Comparison of ENCODE assay signal across 9 cellular contexts in genomic region chr11:62575837-62576236, GRCh38. TPM values are rescaled to one million over a fixed set of nuclear protein-coding genes. Genes with fewer than 3 reads are reported as not detected.
DNase-seq lines count a peak whose midpoint lies in the region; ATAC-seq and TF ChIP-seq lines count a peak whose summit lies in the region.
"Had no signal": no experiment of that assay in that cellular context is flagged by ENCODE, and none has a peak within 500 bp of the region (broad histone marks: within the 10 kb centered on the region; RNA-seq: fewer than 3 reads in every experiment).

No MANE protein-coding gene starts in this region.

- intact Hi-C loops in left ventricle myocardium inferior (cut with micrococcal nuclease), result no loop called here

- H3K36me3 Mint-ChIP-seq in GM23338 (ENCODE audit: low read depth), result peaks cover 57% of the 10 kb centered on the region
- peaks cover 65% of the 10 kb centered on the region for H3K36me3 Mint-ChIP-seq in activated CD4-positive, alpha-beta memory T cell treated with anti-CD3 and anti-CD28 coated beads, Interleukin-2, amount 10 ng/mL, durations not matched to agents 7 days and 5 days (ENCODE audit: low read depth)

- in situ Hi-C loops in GM13977 (cut with MboI; ENCODE audit: low pct_unique_long_range_greater_than_20kb, low sequenced_read_pairs, unreplicated experiment), result no loop called here

- no peaks in the 10 kb centered on the region for H3K9me3 Mint-ChIP-seq in GM23338
- no peaks in the 10 kb centered on the region for H3K9me3 Mint-ChIP-seq in activated CD4-positive, alpha-beta memory T cell treated with anti-CD3 and anti-CD28 coated beads, Interleukin-2, amount 10 ng/mL, durations not matched to agents 7 days and 5 days

- DNase-seq in GM23338 (ENCODE audit: low spot score) (no peak), left ventricle myocardium inferior (no peak), smooth muscle cell (lab: John Stamatoyannopoulos, UW; ENCODE audit: unreplicated experiment) (no peak), GM13977 (ENCODE audit: low spot score) (no peak), hypothalamus (lab: John Stamatoyannopoulos, UW) (no peak)
- DNase-seq in activated CD4-positive, alpha-beta memory T cell treated with anti-CD3 and anti-CD28 coated beads, Interleukin-2, amount 10 ng/mL, durations not matched to agents 7 days and 5 days, result no peak
- DNase-seq: stimulated activated CD4-positive, alpha-beta T cell treated with anti-CD3 and anti-CD28 coated beads, Interleukin-4, amount 100 ng/mL, for 24 hours had no signal

- H3K79me2 ChIP-seq in GM23338 (replicated peaks; ENCODE audit: insufficient read depth) (peaks cover 28% of the 10 kb centered on the region), smooth muscle cell (ENCODE audit: low read depth) (peaks cover 51% of the 10 kb centered on the region)

- H3K9me3 ChIP-seq in left ventricle myocardium inferior (replicated peaks) (no peaks in the 10 kb centered on the region), smooth muscle cell (replicated peaks; ENCODE audit: low read depth) (no peaks in the 10 kb centered on the region)

- H3F3A ChIP-seq in GM23338 (replicated peaks; ENCODE audit: low read depth), result peaks cover 32% of the 10 kb centered on the region
- peaks cover 5% of the 10 kb centered on the region for H3F3A ChIP-seq in smooth muscle cell (ENCODE audit: low read depth)

- H3K27ac ChIP-seq in GM23338 (ENCODE audit: low read depth), result no peak overlapping the region
- H3K27ac ChIP-seq in left ventricle myocardium inferior (replicated peaks), result peak overlapping the region; percentile 94
- peak overlapping the region; percentile 94 for H3K27ac ChIP-seq in smooth muscle cell (ENCODE audit: low read depth)

- no peak for TF ChIP-seq CTCF in GM23338 (conservative IDR thresholded peaks at IDR 0.05; ENCODE audit: low read depth in 2 of 2)
- no peak for TF ChIP-seq CTCF in left ventricle myocardium inferior (IDR thresholded peaks at IDR 0.05; ENCODE audit: borderline replicate concordance)
- TF ChIP-seq CTCF in smooth muscle cell (IDR thresholded peaks at IDR 0.05; ENCODE audit: borderline replicate concordance, insufficient read depth, poor library complexity, severe bottlenecking), result no peak
- no peak for TF ChIP-seq CTCF in GM13977 (IDR thresholded peaks at IDR 0.05; ENCODE audit: extremely low read depth, insufficient read depth, missing control alignments)

- ATAC-seq in GM23338, result no peak
- ATAC-seq in HG02885 (IDR thresholded peaks at IDR 0.05; ENCODE audit: poor library complexity, unreplicated experiment), result no peak
- ATAC-seq in GM18909 (IDR thresholded peaks at IDR 0.05; ENCODE audit: poor library complexity, unreplicated experiment), result no peak

- peaks cover 22% of the 10 kb centered on the region for H4K20me1 ChIP-seq in GM23338 (replicated peaks; ENCODE audit: insufficient read depth)
- peaks cover 26% of the 10 kb centered on the region for H4K20me1 ChIP-seq in smooth muscle cell (ENCODE audit: low read depth)

- H3K4me2 ChIP-seq in GM23338 (no peak overlapping the region), smooth muscle cell (peak overlapping the region; percentile 91)

- H3K27ac Mint-ChIP-seq in GM23338, result no peak overlapping the region
- peak overlapping the region; percentile 24 for H3K27ac Mint-ChIP-seq in activated CD4-positive, alpha-beta memory T cell treated with anti-CD3 and anti-CD28 coated beads, Interleukin-2, amount 10 ng/mL, durations not matched to agents 7 days and 5 days

- H3K36me3 ChIP-seq in GM23338 (ENCODE audit: insufficient read depth) (peaks cover 19% of the 10 kb centered on the region), left ventricle myocardium inferior (peaks cover 57% of the 10 kb centered on the region), smooth muscle cell (ENCODE audit: low read depth) (peaks cover 3% of the 10 kb centered on the region)

- WGBS in smooth muscle cell (ENCODE audit: low lambda C conversion rate), result 94% methylated on average over 14 of the region's 14 CpGs

- H3K9ac ChIP-seq in smooth muscle cell (ENCODE audit: low read depth), result peak overlapping the region; percentile 97

- peak overlapping the region; percentile 99; the same call in 1 of the 3 replicates for H3K4me3 Mint-ChIP-seq in GM23338
- H3K4me3 Mint-ChIP-seq in activated CD4-positive, alpha-beta memory T cell treated with anti-CD3 and anti-CD28 coated beads, Interleukin-2, amount 10 ng/mL, durations not matched to agents 7 days and 5 days, result peak overlapping the region; percentile 94

- POLR2A ChIA-PET in activated CD4-positive, alpha-beta memory T cell treated with anti-CD3 and anti-CD28 coated beads, Interleukin-2, amount 10 ng/mL, durations not matched to agents 7 days and 5 days (lab: Charles Lee), result interaction anchor here (1.3 to 7.8 kb wide), 8 partner anchors 10 to 185 kb away, joined by 3 to 130 read pairs (median 12); partner anchors contain the start of genes B3GAT3, GANAB, POLR2G and TUT1

- H3K4me1 Mint-ChIP-seq in GM23338, result peaks cover 29% of the 10 kb centered on the region
- peaks cover 43% of the 10 kb centered on the region for H3K4me1 Mint-ChIP-seq in activated CD4-positive, alpha-beta memory T cell treated with anti-CD3 and anti-CD28 coated beads, Interleukin-2, amount 10 ng/mL, durations not matched to agents 7 days and 5 days

- no peak overlapping the region for H2AFZ ChIP-seq in GM23338
- no peak overlapping the region for H2AFZ ChIP-seq in smooth muscle cell (ENCODE audit: low read depth)

- H3K27me3 Mint-ChIP-seq in GM23338 (ENCODE audit: insufficient read depth, low read depth, poor library complexity), result peaks cover 16% of the 10 kb centered on the region
- H3K27me3 Mint-ChIP-seq in activated CD4-positive, alpha-beta memory T cell treated with anti-CD3 and anti-CD28 coated beads, Interleukin-2, amount 10 ng/mL, durations not matched to agents 7 days and 5 days, result no peaks in the 10 kb centered on the region

- H3K4me1 ChIP-seq in GM23338 (ENCODE audit: insufficient read depth) (peaks cover 24% of the 10 kb centered on the region), left ventricle myocardium inferior (peaks cover 65% of the 10 kb centered on the region), smooth muscle cell (ENCODE audit: low read depth) (peaks cover 11% of the 10 kb centered on the region)

- H3K9me2 ChIP-seq in GM23338 (ENCODE audit: insufficient read depth), result no peaks in the 10 kb centered on the region

- H3K27me3 ChIP-seq in GM23338 (ENCODE audit: insufficient read depth) (no peaks in the 10 kb centered on the region), left ventricle myocardium inferior (ENCODE audit: low read depth) (no peaks in the 10 kb centered on the region), smooth muscle cell (ENCODE audit: low read depth) (no peaks in the 10 kb centered on the region)

- H3K4me3 ChIP-seq in GM23338 (no peak overlapping the region), left ventricle myocardium inferior (peak overlapping the region; percentile 94), smooth muscle cell (peak overlapping the region; percentile 97)

- CTCF ChIA-PET in activated CD4-positive, alpha-beta memory T cell treated with anti-CD3 and anti-CD28 coated beads, Interleukin-2, amount 10 ng/mL, durations not matched to agents 7 days and 5 days (lab: Charles Lee), result interaction anchor here (3.9 kb wide), 1 partner anchor 19 kb away, joined by 20 read pairs; no protein-coding TSS in a partner anchor

TF ChIP-seq in GM23338, 12 proteins besides CTCF, POLR2A, EP300 and RAD21 (continues in another document):
- TF ChIP-seq CREB1 (CRISPR knock-in tag; IDR thresholded peaks at IDR 0.05; ENCODE audit: low read depth) (no peak), ZNF114 (CRISPR knock-in tag; IDR thresholded peaks at IDR 0.05) (no peak), JUNB (IDR thresholded peaks at IDR 0.05; ENCODE audit: unreplicated experiment) (no peak)

RNA-seq across cellular contexts. Expression of gene EEF1G, which starts 2.1 kb away (rescaled TPM):
- total RNA-seq in GM23338 (2014; rRNA removed; shearing (Covaris generic)), result 1,200 and 1,316 TPM in 2 replicates
- polyA plus RNA-seq in GM23338 (2016; fragmentation: Nextera tagmentation; extraction: Ambion mirVana), result 696 and 736 TPM in 2 replicates
- total RNA-seq in activated CD4-positive, alpha-beta memory T cell treated with anti-CD3 and anti-CD28 coated beads, Interleukin-2, amount 10 ng/mL, durations not matched to agents 7 days and 5 days, result 100 to 1,000 TPM; 991 to 999 TPM
- 958 TPM for total RNA-seq in left ventricle myocardium inferior
- 773 and 864 TPM in 2 replicates for total RNA-seq in smooth muscle cell
- 433 and 463 TPM in 2 replicates for polyA plus RNA-seq in smooth muscle cell

RNA-seq across cellular contexts. Expression of gene TUT1, which starts 15.5 kb away (rescaled TPM):
- total RNA-seq in GM23338 (2014; rRNA removed; shearing (Covaris generic)), result 15.2 and 22.2 TPM in 2 replicates
- polyA plus RNA-seq in GM23338 (2016; fragmentation: Nextera tagmentation; extraction: Ambion mirVana), result 12.8 and 14.0 TPM in 2 replicates
- 10 to 100 TPM; 23.7 to 25.2 TPM for total RNA-seq in activated CD4-positive, alpha-beta memory T cell treated with anti-CD3 and anti-CD28 coated beads, Interleukin-2, amount 10 ng/mL, durations not matched to agents 7 days and 5 days
- total RNA-seq in left ventricle myocardium inferior, result 12.5 TPM
- total RNA-seq in smooth muscle cell, result 3.0 and 5.5 TPM in 2 replicates
- 15.9 and 18.6 TPM in 2 replicates for polyA plus RNA-seq in smooth muscle cell

RNA-seq across cellular contexts. Expression of gene MTA2, which starts 25.8 kb away (rescaled TPM):
- 93.6 and 102 TPM in 2 replicates for total RNA-seq in GM23338 (2014; rRNA removed; shearing (Covaris generic))
- polyA plus RNA-seq in GM23338 (2016; fragmentation: Nextera tagmentation; extraction: Ambion mirVana) (22.1 and 22.9 TPM in 2 replicates), smooth muscle cell (20.5 and 22.7 TPM in 2 replicates)
- total RNA-seq in activated CD4-positive, alpha-beta memory T cell treated with anti-CD3 and anti-CD28 coated beads, Interleukin-2, amount 10 ng/mL, durations not matched to agents 7 days and 5 days, result 100 to 1,000 TPM; 226 TPM
- total RNA-seq in left ventricle myocardium inferior (26.3 TPM), smooth muscle cell (57.0 and 65.9 TPM in 2 replicates)

RNA-seq across cellular contexts. Expression of gene AHNAK, which starts 29.2 kb away (rescaled TPM):
- total RNA-seq in GM23338 (2014; rRNA removed; shearing (Covaris generic)), result 1.7 and 2.1 TPM in 2 replicates
- polyA plus RNA-seq in GM23338 (2016; fragmentation: Nextera tagmentation; extraction: Ambion mirVana) (0.91 and 1.1 TPM in 2 replicates), smooth muscle cell (27.2 and 58.8 TPM in 2 replicates)
- 100 to 1,000 TPM; 323 to 360 TPM for total RNA-seq in activated CD4-positive, alpha-beta memory T cell treated with anti-CD3 and anti-CD28 coated beads, Interleukin-2, amount 10 ng/mL, durations not matched to agents 7 days and 5 days
- total RNA-seq in left ventricle myocardium inferior (290 TPM), smooth muscle cell (229 and 240 TPM in 2 replicates)

RNA-seq across cellular contexts. Expression of gene EML3, which starts 36.7 kb away (rescaled TPM):
- 17.1 and 19.3 TPM in 2 replicates for total RNA-seq in GM23338 (2014; rRNA removed; shearing (Covaris generic))
- 15.4 and 15.5 TPM in 2 replicates for polyA plus RNA-seq in GM23338 (2016; fragmentation: Nextera tagmentation; extraction: Ambion mirVana)
- total RNA-seq in activated CD4-positive, alpha-beta memory T cell treated with anti-CD3 and anti-CD28 coated beads, Interleukin-2, amount 10 ng/mL, durations not matched to agents 7 days and 5 days, result 100 to 1,000 TPM; 121 to 122 TPM
- 14.6 TPM for total RNA-seq in left ventricle myocardium inferior
- total RNA-seq in smooth muscle cell, result 20.6 and 35.0 TPM in 2 replicates
- 36.8 and 47.2 TPM in 2 replicates for polyA plus RNA-seq in smooth muscle cell
